In the genomic region with DNA sequence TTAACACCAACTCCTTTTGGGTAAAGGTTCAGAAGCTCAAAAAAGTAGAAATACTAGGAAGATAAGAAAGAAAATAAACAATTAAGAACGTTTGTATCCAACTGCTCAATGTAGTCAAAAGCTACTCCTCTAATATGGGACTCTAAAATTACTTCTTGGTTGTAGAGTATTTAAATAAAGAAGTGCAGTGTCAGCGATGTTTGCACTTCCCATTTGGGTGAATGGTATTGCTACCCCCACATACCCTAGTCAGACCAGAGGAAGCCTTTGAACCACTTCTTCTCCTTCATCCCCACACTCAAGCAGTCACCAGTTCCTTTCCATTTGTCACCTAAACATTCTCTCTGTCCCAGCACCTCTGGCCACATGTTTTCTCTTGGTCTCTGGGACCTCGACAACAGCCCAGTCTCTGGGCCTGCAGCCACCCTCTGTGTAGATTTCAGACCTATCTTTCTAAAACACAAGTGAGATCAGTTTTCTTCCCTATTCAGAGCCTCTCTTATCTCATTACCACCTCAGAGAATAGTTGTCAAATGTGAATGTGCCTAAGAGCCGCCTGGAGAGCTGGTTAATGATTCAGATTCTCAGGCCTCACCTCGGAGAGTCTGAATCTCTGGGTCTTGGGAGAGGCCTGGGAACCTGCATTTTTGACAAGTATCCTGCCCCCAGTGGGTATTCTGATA, we compare ENCODE assay signal across 16 cellular contexts.
DNase-seq lines count a peak whose midpoint lies in the region; ATAC-seq, FAIRE-seq and TF ChIP-seq lines count a peak whose summit lies in the region.
"Had no signal": no experiment of that assay in that cellular context is flagged by ENCODE, and none has a peak within 500 bp of the region (broad histone marks: within the 10 kb centered on the region; RNA-seq: fewer than 3 reads in every experiment).

No MANE protein-coding gene starts in this region.

- FAIRE-seq in K562 (lab: Jason Lieb, UNC), result peak; percentile 59
- FAIRE-seq: GM19239 had no signal

- peaks cover 2 to 19% of the 10 kb centered on the region in 2 experiments; a peak in 2 of 5 replicates for H3K27me3 ChIP-seq in K562 (ENCODE audit: control insufficient read depth in 2 of 2, insufficient read depth in 2 of 2, low read length in 2 of 2)
- no peaks in the 10 kb centered on the region for H3K27me3 ChIP-seq in mesendoderm (ENCODE audit: insufficient read depth, low read length, poor library complexity)
- H3K27me3 ChIP-seq: BE2C had no signal

- H3K4me3 ChIP-seq in K562 (no peak overlapping the region), mesendoderm (ENCODE audit: low read length) (no peak overlapping the region)

- DNase-seq in CMK (ENCODE audit: low read depth) (peak; percentile 82), OCI-M2 (lab: John Stamatoyannopoulos, UW; ENCODE audit: unreplicated experiment) (peak; percentile 36), K562 (ENCODE audit: extremely low read depth in 1 of 4, low spot score in 3 of 4) (peak; percentile 30 to 59 (median 46)), mesendoderm (peak; percentile 61), amygdala (lab: John Stamatoyannopoulos, UW) (no peak), MV-4-11 (lab: John Stamatoyannopoulos, UW) (no peak), Right ventricle myocardium superior (no peak)
- DNase-seq: BE2C; Caco-2; CD8-positive, alpha-beta T cell; DND-41; GDM1; KG1 had no signal

- no peaks in the 10 kb centered on the region for H3K9me1 ChIP-seq in K562 (ENCODE audit: control insufficient read depth, insufficient read depth, low read length)

- ATAC-seq in K562, result peak; percentile 64
- ATAC-seq in Right ventricle myocardium superior (ENCODE audit: poor library complexity), result no peak
- ATAC-seq: CD8-positive, alpha-beta T cell had no signal

- H3K4me2 ChIP-seq in K562 (ENCODE audit: insufficient read depth, low read length), result no peak overlapping the region; the same call in 1 of the 2 replicates
- H3K4me2 ChIP-seq in mesendoderm (ENCODE audit: low read length), result no peak overlapping the region

- H4K5ac ChIP-seq in mesendoderm (ENCODE audit: low read length), result no peak overlapping the region

- no TSS peak for BruUV-seq in K562 (replicated peaks; lab: Mats Ljungman, UMichigan)

- H3K36me3 ChIP-seq in K562 (ENCODE audit: control insufficient read depth, insufficient read depth, low read length) (no peaks in the 10 kb centered on the region), mesendoderm (ENCODE audit: control insufficient read depth, insufficient read depth, low read length) (no peaks in the 10 kb centered on the region)
- H3K36me3 ChIP-seq: BE2C had no signal

- H3K18ac ChIP-seq in mesendoderm (ENCODE audit: low read length), result no peak overlapping the region

- no peak for TF ChIP-seq RAD21 in K562 (CRISPR knock-in tag; conservative IDR thresholded peaks at IDR 0.05 in 1 of 2, IDR thresholded peaks at IDR 0.05 in 1 of 2)

- no peak for TF ChIP-seq CTCF in K562 (IDR thresholded peaks at IDR 0.05 in 2 of 3, conservative IDR thresholded peaks at IDR 0.05 in 1 of 3; ENCODE audit: insufficient read depth in 2 of 3, low read depth in 1 of 3, low read length in 3 of 3)

- POLR2A ChIA-PET in K562 (lab: Yijun Ruan, JAX), result interaction anchor here (0.7 kb wide), 1 partner anchor 186 kb away, joined by 3 read pairs; no protein-coding TSS in a partner anchor

- TF ChIP-seq EP300 in K562 (IDR thresholded peaks at IDR 0.05; ENCODE audit: low read length), result no peak

- in situ Hi-C loops in K562 (cut with MboI), result no loop called here

- no peak overlapping the region for H2BK120ac ChIP-seq in mesendoderm (ENCODE audit: low read depth, low read length)

- intact Hi-C loops in K562 (cut with micrococcal nuclease), result no loop called here
- intact Hi-C loops in Right ventricle myocardium superior (cut with DNase I), result no loop called here

- no peak overlapping the region for H3K4ac ChIP-seq in mesendoderm (ENCODE audit: low read depth, low read length)

- no peaks in the 10 kb centered on the region for H3K79me1 ChIP-seq in mesendoderm (ENCODE audit: low read length)

- H3K23ac ChIP-seq in mesendoderm (ENCODE audit: low read length), result no peak overlapping the region

- no peak overlapping the region for H4K8ac ChIP-seq in mesendoderm (ENCODE audit: low read depth, low read length)

- no peak overlapping the region for H2BK5ac ChIP-seq in mesendoderm (ENCODE audit: low read length)

- H3K4me1 ChIP-seq in K562 (replicated peaks in 1 of 2; ENCODE audit: control insufficient read depth in 2 of 2, insufficient read depth in 2 of 2, low read length in 2 of 2) (peaks cover 0 to 8% of the 10 kb centered on the region in 2 experiments; a peak in 3 of 5 replicates), mesendoderm (ENCODE audit: control insufficient read depth, low read depth, low read length) (peaks cover 8% of the 10 kb centered on the region)
- H3K4me1 ChIP-seq: BE2C, Caco-2 had no signal

- no peaks in the 10 kb centered on the region for H3K9me3 ChIP-seq in K562 (replicated peaks; ENCODE audit: control insufficient read depth, insufficient read depth, low read depth, low read length)
- H3K9me3 ChIP-seq: BE2C, Caco-2 had no signal

- H2BK15ac ChIP-seq in mesendoderm (replicated peaks; ENCODE audit: low read depth), result no peak overlapping the region

- H2AFZ ChIP-seq in K562 (ENCODE audit: low read depth, low read length), result no peak overlapping the region

- H3K79me2 ChIP-seq in K562 (ENCODE audit: control insufficient read depth, insufficient read depth, low read length), result no peaks in the 10 kb centered on the region
- no peaks in the 10 kb centered on the region for H3K79me2 ChIP-seq in mesendoderm (ENCODE audit: control insufficient read depth, insufficient read depth, low read length)

- WGBS in K562 (ENCODE audit: insufficient coverage, low coverage, missing lambda C conversion rate), result 3% methylated on average over 5 of the region's 5 CpGs
- no CpG with 5 or more reads among the region's 5 CpGs for WGBS in mesendoderm (ENCODE audit: extremely low coverage, insufficient coverage, low lambda C conversion rate)

- no peaks in the 10 kb centered on the region for H4K20me1 ChIP-seq in K562 (replicated peaks; ENCODE audit: control insufficient read depth, insufficient read depth, low read length)

- CTCF ChIA-PET in K562 (lab: Yijun Ruan, JAX; ENCODE audit: low intra/inter-chr PET ratio), result no interaction called here

- no peak for TF ChIP-seq POLR2A in K562 (conservative IDR thresholded peaks at IDR 0.05)

- no peak overlapping the region for H3K27ac ChIP-seq in K562 (ENCODE audit: extremely low read depth, low read depth, low read length)
- no peak overlapping the region for H3K27ac ChIP-seq in mesendoderm (ENCODE audit: low read depth, low read length)
- H3K27ac ChIP-seq: C4-2B, HL-60 had no signal

- H2AK5ac ChIP-seq in mesendoderm (ENCODE audit: low read length), result no peak overlapping the region

- H3K9ac ChIP-seq in K562 (ENCODE audit: insufficient read depth in 1 of 2, low read depth in 2 of 2, low read length in 2 of 2) (no peak overlapping the region), mesendoderm (ENCODE audit: low read length) (no peak overlapping the region)

- no peak overlapping the region for H3K56ac ChIP-seq in mesendoderm (ENCODE audit: low read length)

TF ChIP-seq in K562, 482 proteins besides CTCF, POLR2A, EP300 and RAD21 (continues in another document):
- TF ChIP-seq ESRRB (CRISPR knock-in tag; IDR thresholded peaks at IDR 0.05; ENCODE audit: borderline replicate concordance) (no peak), ATF7 (IDR thresholded peaks at IDR 0.05) (no peak), TCF3 (CRISPR knock-in tag; IDR thresholded peaks at IDR 0.05) (peak; percentile 73), NCOR1 (IDR thresholded peaks at IDR 0.05) (peak; percentile 50; the same call in 1 of the 2 replicates), MAFF (IDR thresholded peaks at IDR 0.05; ENCODE audit: low read length) (peak; percentile 72; the same call in 1 of the 2 replicates), ADNP (tag; IDR thresholded peaks at IDR 0.05) (peak; percentile 45; the same call in 1 of the 2 replicates), SOX6 (IDR thresholded peaks at IDR 0.05) (0 out of 2 replicates have a peak, but pooled peaks have one; percentile 17), ZKSCAN8 (CRISPR knock-in tag; IDR thresholded peaks at IDR 0.05) (no peak), MCM3 (IDR thresholded peaks at IDR 0.05) (no peak), MAZ (CRISPR knock-in tag; conservative IDR thresholded peaks at IDR 0.05 in 1 of 2, IDR thresholded peaks at IDR 0.05 in 1 of 2) (no peak)
- TF ChIP-seq, protein P1, sequence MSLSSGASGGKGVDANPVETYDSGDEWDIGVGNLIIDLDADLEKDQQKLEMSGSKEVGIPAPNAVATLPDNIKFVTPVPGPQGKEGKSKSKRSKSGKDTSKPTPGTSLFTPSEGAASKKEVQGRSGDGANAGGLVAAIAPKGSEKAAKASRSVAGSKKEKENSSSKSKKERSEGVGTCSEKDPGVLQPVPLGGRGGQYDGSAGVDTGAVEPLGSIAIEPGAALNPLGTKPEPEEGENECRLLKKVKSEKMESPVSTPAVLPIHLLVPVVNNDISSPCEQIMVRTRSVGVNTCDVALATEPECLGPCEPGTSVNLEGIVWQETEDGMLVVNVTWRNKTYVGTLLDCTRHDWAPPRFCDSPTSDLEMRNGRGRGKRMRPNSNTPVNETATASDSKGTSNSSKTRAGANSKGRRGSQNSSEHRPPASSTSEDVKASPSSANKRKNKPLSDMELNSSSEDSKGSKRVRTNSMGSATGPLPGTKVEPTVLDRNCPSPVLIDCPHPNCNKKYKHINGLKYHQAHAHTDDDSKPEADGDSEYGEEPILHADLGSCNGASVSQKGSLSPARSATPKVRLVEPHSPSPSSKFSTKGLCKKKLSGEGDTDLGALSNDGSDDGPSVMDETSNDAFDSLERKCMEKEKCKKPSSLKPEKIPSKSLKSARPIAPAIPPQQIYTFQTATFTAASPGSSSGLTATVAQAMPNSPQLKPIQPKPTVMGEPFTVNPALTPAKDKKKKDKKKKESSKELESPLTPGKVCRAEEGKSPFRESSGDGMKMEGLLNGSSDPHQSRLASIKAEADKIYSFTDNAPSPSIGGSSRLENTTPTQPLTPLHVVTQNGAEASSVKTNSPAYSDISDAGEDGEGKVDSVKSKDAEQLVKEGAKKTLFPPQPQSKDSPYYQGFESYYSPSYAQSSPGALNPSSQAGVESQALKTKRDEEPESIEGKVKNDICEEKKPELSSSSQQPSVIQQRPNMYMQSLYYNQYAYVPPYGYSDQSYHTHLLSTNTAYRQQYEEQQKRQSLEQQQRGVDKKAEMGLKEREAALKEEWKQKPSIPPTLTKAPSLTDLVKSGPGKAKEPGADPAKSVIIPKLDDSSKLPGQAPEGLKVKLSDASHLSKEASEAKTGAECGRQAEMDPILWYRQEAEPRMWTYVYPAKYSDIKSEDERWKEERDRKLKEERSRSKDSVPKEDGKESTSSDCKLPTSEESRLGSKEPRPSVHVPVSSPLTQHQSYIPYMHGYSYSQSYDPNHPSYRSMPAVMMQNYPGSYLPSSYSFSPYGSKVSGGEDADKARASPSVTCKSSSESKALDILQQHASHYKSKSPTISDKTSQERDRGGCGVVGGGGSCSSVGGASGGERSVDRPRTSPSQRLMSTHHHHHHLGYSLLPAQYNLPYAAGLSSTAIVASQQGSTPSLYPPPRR (CRISPR knock-in tag; IDR thresholded peaks at IDR 0.05; ENCODE audit: borderline replicate concordance), result no peak

Comparison
In these comparisons a context has a peak if more than half of its experiments do, and no peak if none do; other contexts are left out.
1. DNase-seq: peak in CMK (single experiment), OCI-M2 (single experiment), K562 (4 of 4) and mesendoderm (single experiment); none in amygdala (0 of 56), MV-4-11 (single experiment) and Right ventricle myocardium superior (single experiment).